32 cellular contexts compared by ENCODE assay signal in the genomic region with DNA sequence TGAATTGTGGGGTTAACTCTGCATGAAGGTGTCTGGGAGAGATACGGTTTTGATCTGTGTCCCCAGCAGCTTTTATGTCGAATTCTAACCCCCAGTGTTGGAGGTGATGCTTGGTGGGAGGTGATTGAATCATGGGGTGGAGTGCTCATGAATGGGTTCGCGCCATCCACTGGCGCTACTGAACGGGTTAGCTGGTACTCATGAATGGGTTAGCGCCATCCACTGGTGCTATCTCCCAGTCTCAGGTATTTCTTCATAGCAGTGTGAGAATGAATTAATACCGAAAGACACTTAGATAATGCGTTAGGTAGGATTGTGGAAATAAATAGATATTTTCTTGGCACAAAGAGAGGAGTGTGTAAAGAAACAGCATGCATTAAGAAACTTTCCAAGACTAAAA. TPM values are rescaled to one million over a fixed set of nuclear protein-coding genes. Genes with fewer than 3 reads are reported as not detected.
"Had no signal": no experiment of that assay in that cellular context is flagged by ENCODE, and none has a peak within 500 bp of the region (broad histone marks: within the 10 kb centered on the region; RNA-seq: fewer than 3 reads in every experiment).

No MANE protein-coding gene starts in this region.

- H3K27me3 ChIP-seq: SJCRH30 had no signal

- ATAC-seq: Panc1, PC-3, Right ventricle myocardium inferior, SK-N-SH treated with all-trans-retinoic acid at 6 μM for 48 hours, T-helper 17 cell had no signal

- FAIRE-seq: HTR-8/SVneo had no signal

- H3K4me1 Mint-ChIP-seq: IgD-negative memory B cell, T-helper 17 cell had no signal

- H3K9me3 ChIP-seq: SJCRH30 had no signal

- H3K27ac Mint-ChIP-seq: IgD-negative memory B cell, T-helper 17 cell had no signal

- H3K36me3 ChIP-seq: SJCRH30 had no signal

- H3K27me3 Mint-ChIP-seq: IgD-negative memory B cell had no signal

- H3K27ac ChIP-seq: HL-60, SJCRH30 had no signal

- H3K4me3 Mint-ChIP-seq: IgD-negative memory B cell, T-helper 17 cell had no signal

- H3K36me3 Mint-ChIP-seq: IgD-negative memory B cell had no signal

- H3K4me3 ChIP-seq: SJCRH30 had no signal

- DNase-seq: KBM-7; MV-4-11; NCI-H1048; NCI-H1105; NCI-H1417; NCI-H1436 treated with DMSO at 0.1 percent for 48 hours; NCI-H1694; NCI-H187 treated with DMSO at 0.1 percent for 48 hours; NCI-H2029 treated with DMSO at 0.1 percent for 48 hours; NCI-H2171; NCI-H226; NCI-H446; NCI-H510A; NCI-H524 treated with DMSO at 0.1 percent for 48 hours; NCI-H69; NCI-H774; NK-92 treated with Interleukin-12 subunit alpha and Interleukin-12 subunit beta, amount 100 ng/mL, for 24 hours; PC-3; SHP77 treated with DMSO at 0.1 percent for 48 hours; SJCRH30; T-helper 1 cell; T-helper 17 cell had no signal

RNA-seq across cellular contexts. Expression of gene CLDN8, which starts 32.9 kb away (rescaled TPM):
- total RNA-seq: LHCN-M2, MCF 10A, OCI-LY7, Right ventricle myocardium inferior, RPMI7951, SJCRH30, T-helper 17 cell had no signal
- polyA plus RNA-seq: IgD-negative memory B cell had no signal

RNA-seq across cellular contexts. Expression of gene KRTAP24-1, which starts 33.9 kb away (rescaled TPM):
- total RNA-seq: LHCN-M2, MCF 10A, OCI-LY7, PC-3, Right ventricle myocardium inferior, RPMI7951, SJCRH30, T-helper 17 cell had no signal
- polyA plus RNA-seq: IgD-negative memory B cell had no signal

RNA-seq across cellular contexts. Expression of gene KRTAP25-1, which starts 40.5 kb away (rescaled TPM):
- total RNA-seq: LHCN-M2, MCF 10A, OCI-LY7, PC-3, Right ventricle myocardium inferior, RPMI7951, SJCRH30, T-helper 17 cell had no signal
- polyA plus RNA-seq: IgD-negative memory B cell had no signal
